Comparison of ENCODE assay signal across 1 cellular context in genomic region chr11:36054628-36055027, GRCh38.
TF ChIP-seq lines count a peak whose summit lies in the region.

No MANE protein-coding gene starts in this region.

TF ChIP-seq in HEK293, 187 proteins besides CTCF, POLR2A, EP300 and RAD21 (continued from another document):
- TF ChIP-seq ZNF148 (tag by site-specific recombination; IDR thresholded peaks at IDR 0.05; ENCODE audit: borderline replicate concordance) = no peak
